In the genomic region with DNA sequence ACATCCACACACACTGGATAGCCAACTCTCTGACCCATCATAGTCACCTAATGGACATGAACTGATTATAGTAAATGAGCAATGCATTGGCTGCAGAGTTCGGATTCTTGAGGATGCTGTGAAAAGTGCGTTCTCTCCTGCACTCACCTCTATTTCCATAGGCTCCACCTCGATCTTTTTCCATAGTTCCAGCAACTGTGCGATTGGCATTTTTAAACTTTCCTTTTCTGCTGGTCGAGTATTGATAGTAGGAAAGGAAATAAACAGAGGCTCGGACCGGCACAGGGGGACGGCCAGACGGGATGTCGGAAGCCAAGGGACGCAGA, we compare ENCODE assay signal across 10 cellular contexts.
DNase-seq lines count a peak whose midpoint lies in the region; ATAC-seq, FAIRE-seq and TF ChIP-seq lines count a peak whose summit lies in the region.
"Had no signal": no experiment of that assay in that cellular context is flagged by ENCODE, and none has a peak within 500 bp of the region (broad histone marks: within the 10 kb centered on the region; RNA-seq: fewer than 3 reads in every experiment).

No MANE protein-coding gene starts in this region.

- H3K27ac Mint-ChIP-seq in activated B cell treated with CpG ODN at 0.5 μM for 24 hours, result no peak overlapping the region

- H3K36me3 Mint-ChIP-seq in activated B cell treated with CpG ODN at 0.5 μM for 24 hours (ENCODE audit: low read depth), result no peaks in the 10 kb centered on the region

- H3K27ac ChIP-seq in small intestine (ENCODE audit: low read depth in 1 of 2, low read length in 1 of 2), result no peak overlapping the region

- POLR2A ChIA-PET in activated B cell treated with CpG ODN at 0.5 μM for 24 hours (lab: Charles Lee) (interaction anchor here (0.7 to 1.4 kb wide), 4 partner anchors 28 to 273 kb away, joined by 3 to 7 read pairs (median 5); no protein-coding TSS in a partner anchor), HEK293T (lab: Yijun Ruan, JAX) (no interaction called here)

- in situ Hi-C loops in GM13976 (cut with MboI; ENCODE audit: low sequenced_read_pairs, unreplicated experiment), result no loop called here

- H3K36me3 ChIP-seq in small intestine (ENCODE audit: control insufficient read depth in 2 of 2, insufficient read depth in 2 of 2, low read length in 2 of 2), result no peaks in the 10 kb centered on the region

- ATAC-seq in GM21423 (IDR thresholded peaks at IDR 0.05; ENCODE audit: unreplicated experiment), result peak; percentile 28
- no peak for ATAC-seq in activated B cell treated with CpG ODN at 0.5 μM for 24 hours (ENCODE audit: low read depth)
- no peak for ATAC-seq in GM19328 (IDR thresholded peaks at IDR 0.05; ENCODE audit: unreplicated experiment)
- ATAC-seq: HCT116 had no signal

- intact Hi-C loops in activated B cell treated with CpG ODN at 0.5 μM for 24 hours (cut with micrococcal nuclease), result loop anchor here (2.0 to 10.0 kb wide), 3 partner anchors 77 to 127 kb away; no protein-coding TSS in a partner anchor

- TF ChIP-seq CTCF in activated B cell treated with CpG ODN at 0.5 μM for 24 hours (IDR thresholded peaks at IDR 0.05) (no peak), GM13976 (IDR thresholded peaks at IDR 0.05; ENCODE audit: borderline replicate concordance, control extremely low read depth, extremely low read depth, insufficient read depth, missing control alignments) (no peak)

- H3K4me1 ChIP-seq in small intestine (ENCODE audit: control insufficient read depth in 2 of 2, insufficient read depth in 1 of 2, low read depth in 1 of 2, low read length in 1 of 2), result no peaks in the 10 kb centered on the region

- no peaks in the 10 kb centered on the region for H3K9me3 Mint-ChIP-seq in activated B cell treated with CpG ODN at 0.5 μM for 24 hours

- H3K4me3 Mint-ChIP-seq in activated B cell treated with CpG ODN at 0.5 μM for 24 hours, result peak overlapping the region; percentile 82

- CTCF ChIA-PET in activated B cell treated with CpG ODN at 0.5 μM for 24 hours (lab: Charles Lee), result interaction anchor here (1.2 to 1.6 kb wide), 3 partner anchors 75 to 280 kb away, joined by 6 to 8 read pairs (median 6); no protein-coding TSS in a partner anchor
- CTCF ChIA-PET in HEK293T (lab: Yijun Ruan, JAX), result no interaction called here

- H3K4me3 ChIP-seq in iPS-11a (ENCODE audit: low read depth, low read length) (peak overlapping the region; percentile 45), small intestine (ENCODE audit: low read depth in 1 of 2, low read length in 2 of 2) (peak overlapping the region; percentile 12 to 43)

- H3K27me3 Mint-ChIP-seq in activated B cell treated with CpG ODN at 0.5 μM for 24 hours, result peaks cover 13% of the 10 kb centered on the region

- H3K4me1 Mint-ChIP-seq in activated B cell treated with CpG ODN at 0.5 μM for 24 hours, result peaks cover 6% of the 10 kb centered on the region

- H3K9me3 ChIP-seq in small intestine (ENCODE audit: control insufficient read depth, low read depth), result no peaks in the 10 kb centered on the region

- WGBS in small intestine, 3 donors, result 2 to 5% (median 2%) methylated on average over 11 of the region's 11 CpGs

- no peak for DNase-seq in activated B cell treated with CpG ODN at 0.5 μM for 24 hours
- no peak for DNase-seq in small intestine
- DNase-seq in NCI-H1048 (lab: John Stamatoyannopoulos, UW), result no peak
- DNase-seq in GM13976 (ENCODE audit: low spot score), result no peak
- no peak for DNase-seq in HEK293T (ENCODE audit: extremely low spot score)
- DNase-seq: SHP77 treated with DMSO at 0.1 percent for 48 hours had no signal

- no peak for FAIRE-seq in small intestine (lab: Jason Lieb, UNC)

- H3K27me3 ChIP-seq in small intestine (ENCODE audit: control insufficient read depth in 2 of 2, insufficient read depth in 2 of 2, low read length in 2 of 2), result peaks cover 0 to 2% of the 10 kb centered on the region in 2 donors

TF ChIP-seq in HEK293T, 16 proteins besides CTCF, POLR2A, EP300 and RAD21:
- TF ChIP-seq FOXK2 (IDR thresholded peaks at IDR 0.05) (no peak), FOXA1 (IDR thresholded peaks at IDR 0.05) (no peak), NFRKB (IDR thresholded peaks at IDR 0.05) (no peak), FOXM1 (IDR thresholded peaks at IDR 0.05; ENCODE audit: borderline replicate concordance) (no peak), ELF4 (IDR thresholded peaks at IDR 0.05) (no peak), HDGF (IDR thresholded peaks at IDR 0.05; ENCODE audit: borderline replicate concordance) (no peak), TARDBP (IDR thresholded peaks at IDR 0.05) (no peak), CTBP1 (IDR thresholded peaks at IDR 0.05; ENCODE audit: borderline replicate concordance) (no peak), SP1 (IDR thresholded peaks at IDR 0.05) (no peak), ZNF384 (IDR thresholded peaks at IDR 0.05) (no peak), LEF1 (IDR thresholded peaks at IDR 0.05; ENCODE audit: borderline replicate concordance) (no peak)
- TF ChIP-seq, protein P1, sequence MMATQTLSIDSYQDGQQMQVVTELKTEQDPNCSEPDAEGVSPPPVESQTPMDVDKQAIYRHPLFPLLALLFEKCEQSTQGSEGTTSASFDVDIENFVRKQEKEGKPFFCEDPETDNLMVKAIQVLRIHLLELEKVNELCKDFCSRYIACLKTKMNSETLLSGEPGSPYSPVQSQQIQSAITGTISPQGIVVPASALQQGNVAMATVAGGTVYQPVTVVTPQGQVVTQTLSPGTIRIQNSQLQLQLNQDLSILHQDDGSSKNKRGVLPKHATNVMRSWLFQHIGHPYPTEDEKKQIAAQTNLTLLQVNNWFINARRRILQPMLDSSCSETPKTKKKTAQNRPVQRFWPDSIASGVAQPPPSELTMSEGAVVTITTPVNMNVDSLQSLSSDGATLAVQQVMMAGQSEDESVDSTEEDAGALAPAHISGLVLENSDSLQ (IDR thresholded peaks at IDR 0.05), result no peak
